ENCODE assay signal across 8 cellular contexts in the genomic region with DNA sequence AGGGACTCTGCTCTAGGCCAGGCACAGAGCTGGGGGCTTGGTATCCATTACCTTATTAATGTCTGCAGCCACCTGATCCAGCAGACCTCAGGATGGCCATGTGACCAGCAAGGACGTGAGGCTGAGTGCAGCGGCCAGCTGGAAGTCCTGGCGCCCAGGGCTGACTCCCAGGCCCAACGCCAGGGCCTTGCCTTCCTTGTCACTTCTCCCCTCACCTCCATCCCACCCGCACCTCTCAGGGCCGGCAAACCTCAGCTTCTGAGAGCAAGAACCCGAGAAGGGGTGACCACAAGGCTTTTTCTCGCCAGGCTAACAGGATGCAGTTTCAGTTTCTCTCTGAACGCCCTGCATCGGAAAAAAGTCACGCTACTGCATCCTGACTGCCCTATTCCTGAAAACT. TPM values are rescaled to one million over a fixed set of nuclear protein-coding genes. Genes with fewer than 3 reads are reported as not detected.
A peak's percentile ranks its signal among the peaks of the same experiment; 100 is the strongest.
DNase-seq lines count a peak whose midpoint lies in the region; FAIRE-seq and TF ChIP-seq lines count a peak whose summit lies in the region.

No MANE protein-coding gene starts in this region.

- TF ChIP-seq CTCF in OCI-LY1 (IDR thresholded peaks at IDR 0.05; ENCODE audit: low read length) (no peak), fibroblast of lung (conservative IDR thresholded peaks at IDR 0.05 in 1 of 2, IDR thresholded peaks at IDR 0.05 in 1 of 2; ENCODE audit: low read depth in 1 of 2, low read length in 2 of 2) (no peak)

- H3K27ac ChIP-seq in OCI-LY1 (ENCODE audit: low read depth, low read length, poor library complexity, severe bottlenecking) (peak overlapping the region; percentile 19), fibroblast of lung (ENCODE audit: insufficient read depth, low read length) (peak overlapping the region; percentile 51)

- FAIRE-seq in H54 (lab: Jason Lieb, UNC), result no peak

- H3K27me3 ChIP-seq in OCI-LY1 (ENCODE audit: insufficient read depth, low read length) (no peaks in the 10 kb centered on the region), fibroblast of lung (ENCODE audit: control insufficient read depth, insufficient read depth, low read length) (no peaks in the 10 kb centered on the region), skeletal muscle satellite cell (ENCODE audit: control insufficient read depth, insufficient read depth, low read length) (no peaks in the 10 kb centered on the region)

- H3K9me3 ChIP-seq in OCI-LY1 (ENCODE audit: low read length) (no peaks in the 10 kb centered on the region), fibroblast of lung (ENCODE audit: control insufficient read depth, insufficient read depth, low read depth, low read length) (no peaks in the 10 kb centered on the region), skeletal muscle satellite cell (replicated peaks; ENCODE audit: low read length) (no peaks in the 10 kb centered on the region)

- in situ Hi-C loops in GM18951 (cut with MboI; ENCODE audit: low sequenced_read_pairs, unreplicated experiment), result no loop called here

- peaks cover 94% of the 10 kb centered on the region for H3K36me3 ChIP-seq in OCI-LY1 (ENCODE audit: insufficient read depth, low read length)
- H3K36me3 ChIP-seq in fibroblast of lung (ENCODE audit: control insufficient read depth, insufficient read depth, low read length), result peaks cover 22% of the 10 kb centered on the region
- H3K36me3 ChIP-seq in skeletal muscle satellite cell (ENCODE audit: insufficient read depth, low read length), result peaks cover 53% of the 10 kb centered on the region

- no peaks in the 10 kb centered on the region for H3K9me2 ChIP-seq in OCI-LY1 (ENCODE audit: low read depth, low read length)

- H3F3A ChIP-seq in OCI-LY1 (ENCODE audit: insufficient read depth, low read length), result no peaks in the 10 kb centered on the region

- peak overlapping the region; percentile 42; the same call in 1 of the 2 replicates for H3K4me2 ChIP-seq in OCI-LY1 (ENCODE audit: low read length)
- H3K4me2 ChIP-seq in fibroblast of lung (ENCODE audit: extremely low read depth, insufficient read depth, low read length), result peak overlapping the region; percentile 77
- peak overlapping the region; percentile 30 for H3K4me2 ChIP-seq in skeletal muscle satellite cell (ENCODE audit: low read length)

- H3K9ac ChIP-seq in OCI-LY1 (ENCODE audit: low read length) (no peak overlapping the region; the same call in 1 of the 2 replicates), fibroblast of lung (ENCODE audit: insufficient read depth, low read length) (peak overlapping the region; percentile 4), skeletal muscle satellite cell (ENCODE audit: low read depth, low read length) (no peak overlapping the region)

- peak; percentile 7 for TF ChIP-seq POLR2A in GM18951 (IDR thresholded peaks at IDR 0.05; ENCODE audit: extremely low read depth, insufficient read depth, insufficient read length)
- TF ChIP-seq POLR2A in H54 (IDR thresholded peaks at IDR 0.05; ENCODE audit: low read depth, low read length), result no peak

- peak in 1 of 2 donors; percentile 27 for DNase-seq in fibroblast of lung (ENCODE audit: low read depth in 2 of 2)
- DNase-seq in H54 (ENCODE audit: insufficient read length, low spot score), result no peak
- DNase-seq in activated CD4-positive, CD25-positive, alpha-beta regulatory T cell (lab: John Stamatoyannopoulos, UW), result no peak
- DNase-seq in T1000 (lab: John Stamatoyannopoulos, UW), result no peak
- no peak for DNase-seq in NCI-H1105 treated with DMSO at 0.1 percent for 48 hours (lab: John Stamatoyannopoulos, UW)

- H3K4me1 ChIP-seq in OCI-LY1 (ENCODE audit: insufficient read depth, low read length, severe bottlenecking), result peaks cover 23% of the 10 kb centered on the region
- H3K4me1 ChIP-seq in fibroblast of lung (ENCODE audit: control insufficient read depth, extremely low read depth, insufficient read depth, low read length), result peaks cover 8% of the 10 kb centered on the region
- peaks cover 15% of the 10 kb centered on the region for H3K4me1 ChIP-seq in skeletal muscle satellite cell (ENCODE audit: control insufficient read depth, insufficient read depth, low read length)

- no peak overlapping the region for H3K4me3 ChIP-seq in OCI-LY1 (ENCODE audit: low read depth, low read length, poor library complexity, severe bottlenecking)
- peak overlapping the region in 2 of 4 experiments; percentile 13 to 27 for H3K4me3 ChIP-seq in fibroblast of lung (replicated peaks in 1 of 4; ENCODE audit: control extremely low read depth in 1 of 4, insufficient read depth in 1 of 4, low read depth in 3 of 4, low read length in 4 of 4)
- no peak overlapping the region for H3K4me3 ChIP-seq in skeletal muscle satellite cell (ENCODE audit: low read length)

- no peak overlapping the region for H2AFZ ChIP-seq in OCI-LY1 (ENCODE audit: low read length)
- H2AFZ ChIP-seq in fibroblast of lung (ENCODE audit: low read length), result no peak overlapping the region

- H4K20me1 ChIP-seq in OCI-LY1 (ENCODE audit: insufficient read depth, low read length) (no peaks in the 10 kb centered on the region), fibroblast of lung (ENCODE audit: control insufficient read depth, extremely low read depth, insufficient read depth, low read length) (no peaks in the 10 kb centered on the region)

- H3K79me2 ChIP-seq in OCI-LY1 (ENCODE audit: insufficient read depth, low read length) (peaks cover 27% of the 10 kb centered on the region), fibroblast of lung (ENCODE audit: control insufficient read depth, insufficient read depth, low read length) (peaks cover 60% of the 10 kb centered on the region)

RNA-seq across cellular contexts. Expression of a gene that starts 15.4 kb away (rescaled TPM):
- 23.4 and 29.7 TPM in 2 replicates for total RNA-seq in fibroblast of lung
- 51.4 and 70.9 TPM in 2 replicates for polyA plus RNA-seq in fibroblast of lung
- polyA plus RNA-seq in fibroblast of lung (2012), result 48.2 and 53.8 TPM in 2 replicates
- polyA minus RNA-seq in fibroblast of lung (ENCODE audit: low replicate concordance), result 62.9 and 111 TPM in 2 replicates
- total RNA-seq in skeletal muscle satellite cell (2012; rRNA removed), result 23.8 and 26.2 TPM in 2 replicates
